ENCODE assay signal across 20 cellular contexts in genomic region chr1:166978795-166979194, GRCh38. TPM values are rescaled to one million over a fixed set of nuclear protein-coding genes. Genes with fewer than 3 reads are reported as not detected.
DNase-seq lines count a peak whose midpoint lies in the region; ATAC-seq and TF ChIP-seq lines count a peak whose summit lies in the region.
"Had no signal": no experiment of that assay in that cellular context is flagged by ENCODE, and none has a peak within 500 bp of the region (broad histone marks: within the 10 kb centered on the region; RNA-seq: fewer than 3 reads in every experiment).

No MANE protein-coding gene starts in this region.

- TF ChIP-seq POLR2A in esophagus muscularis mucosa (IDR thresholded peaks at IDR 0.05; ENCODE audit: low read depth) = no peak

- BruUV-seq in OCI-LY7 (replicated peaks; lab: Mats Ljungman, UMichigan) = no TSS peak

- H2AFZ ChIP-seq in OCI-LY7 (ENCODE audit: low read length) = no peak overlapping the region

- WGBS in esophagus muscularis mucosa = 38% methylated on average over 1 of the region's 1 CpG

- CTCF ChIA-PET in OCI-LY7 (lab: Charles Lee; ENCODE audit: unreplicated experiment) = interaction anchor here (1.1 kb wide), 1 partner anchor 73 kb away, joined by 3 read pairs; no protein-coding TSS in a partner anchor

- no peaks in the 10 kb centered on the region for H3K36me3 ChIP-seq in esophagus muscularis mucosa
- no peaks in the 10 kb centered on the region for H3K36me3 ChIP-seq in OCI-LY7 (ENCODE audit: insufficient read depth, low read length)
- H3K36me3 ChIP-seq: BLaER1 treated with 17β-estradiol and CSF1 and Interleukin-3, amounts not matched to agents 10 nM and 100 nM; heart left ventricle had no signal

- peaks cover 11 to 25% (median 19%) of the 10 kb centered on the region in 4 donors for H3K4me1 ChIP-seq in esophagus muscularis mucosa
- peaks cover 18% of the 10 kb centered on the region for H3K4me1 ChIP-seq in OCI-LY7 (ENCODE audit: insufficient read depth, low read length, poor library complexity, severe bottlenecking)

- no peak for TF ChIP-seq EP300 in esophagus muscularis mucosa (IDR thresholded peaks at IDR 0.05)

- no peaks in the 10 kb centered on the region for H3K9me2 ChIP-seq in OCI-LY7 (ENCODE audit: insufficient read depth, low read length)

- no peaks in the 10 kb centered on the region for H4K20me1 ChIP-seq in OCI-LY7 (ENCODE audit: insufficient read depth, low read length)

- H3K9me3 ChIP-seq in esophagus muscularis mucosa (no peaks in the 10 kb centered on the region), OCI-LY7 (ENCODE audit: low read length) (no peaks in the 10 kb centered on the region)
- H3K9me3 ChIP-seq: BLaER1 treated with 17β-estradiol and CSF1 and Interleukin-3, amounts not matched to agents 10 nM and 100 nM; heart left ventricle had no signal

- no peak overlapping the region for H3K4me2 ChIP-seq in OCI-LY7 (ENCODE audit: low read length)
- H3K4me2 ChIP-seq: BLaER1 treated with 17β-estradiol and CSF1 and Interleukin-3, amounts not matched to agents 10 nM and 100 nM had no signal

- no peaks in the 10 kb centered on the region for H3K27me3 ChIP-seq in esophagus muscularis mucosa

- POLR2A ChIA-PET in OCI-LY7 (lab: Charles Lee) = no interaction called here

- H3K79me2 ChIP-seq in OCI-LY7 (ENCODE audit: insufficient read depth, low read depth, low read length) = no peaks in the 10 kb centered on the region

- H3K27ac ChIP-seq in esophagus muscularis mucosa (replicated peaks in 1 of 4) (no peak overlapping the region), OCI-LY7 (ENCODE audit: low read depth, low read length, poor library complexity, severe bottlenecking) (no peak overlapping the region)
- H3K27ac ChIP-seq: BLaER1 treated with 17β-estradiol and CSF1 and Interleukin-3, amounts not matched to agents 10 nM and 100 nM; heart left ventricle had no signal

- intact Hi-C loops in esophagus muscularis mucosa (cut with DNase I) = loop anchor here (5.0 kb wide), 2 partner anchors 56 to 79 kb away; no protein-coding TSS in a partner anchor
- intact Hi-C loops in Right ventricle myocardium superior (cut with DNase I) = no loop called here
- intact Hi-C loops in OCI-LY7 (cut with micrococcal nuclease; ENCODE audit: unreplicated experiment) = loop anchor here (5.0 kb wide), 1 partner anchor 79 kb away; no protein-coding TSS in a partner anchor

- DNase-seq in esophagus muscularis mucosa (ENCODE audit: extremely low spot score) = peak; percentile 70
- DNase-seq in Right ventricle myocardium superior = no peak
- no peak for DNase-seq in OCI-LY7 (ENCODE audit: low spot score)
- no peak for DNase-seq in NK-92 treated with Interleukin-12 subunit alpha and Interleukin-12 subunit beta, amount 100 ng/mL, for 24 hours (lab: John Stamatoyannopoulos, UW)
- DNase-seq: activated effector memory CD4-positive, alpha-beta T cell treated with anti-CD3 and anti-CD28 coated beads, Interleukin-2, amount 50 U/mL, for 16 hours; EL; heart left ventricle; kidney; NCI-H1048; NCI-H2227 treated with DMSO at 0.1 percent for 48 hours; stimulated activated naive CD4-positive, alpha-beta T cell had no signal

- TF ChIP-seq CTCF in esophagus muscularis mucosa (IDR thresholded peaks at IDR 0.05) (no peak), OCI-LY7 (conservative IDR thresholded peaks at IDR 0.05; ENCODE audit: low read length) (no peak)

- no peak overlapping the region for H3K4me3 ChIP-seq in esophagus muscularis mucosa
- H3K4me3 ChIP-seq in OCI-LY7 (ENCODE audit: low read depth, low read length, poor library complexity, severe bottlenecking) = no peak overlapping the region
- H3K4me3 ChIP-seq: BLaER1 treated with 17β-estradiol and CSF1 and Interleukin-3, amounts not matched to agents 10 nM and 100 nM; heart left ventricle had no signal

- ATAC-seq in GM18870 (IDR thresholded peaks at IDR 0.05; ENCODE audit: unreplicated experiment) = peak; percentile 59
- ATAC-seq in HG02588 (IDR thresholded peaks at IDR 0.05; ENCODE audit: unreplicated experiment) = peak; percentile 35
- ATAC-seq in HG03378 (IDR thresholded peaks at IDR 0.05; ENCODE audit: unreplicated experiment) = peak; percentile 67
- ATAC-seq in Right ventricle myocardium superior (ENCODE audit: poor library complexity) = no peak
- ATAC-seq in HG02571 (IDR thresholded peaks at IDR 0.05; ENCODE audit: unreplicated experiment) = no peak
- ATAC-seq: esophagus mucosa, heart left ventricle, PC-3 had no signal

RNA-seq across cellular contexts. Expression of gene ILDR2, which starts 3.5 kb away (rescaled TPM):
- total RNA-seq in esophagus muscularis mucosa = 10 to 100 TPM in 2 of 4 donors, 1 to 10 TPM in 2; 5.3 to 13.7 (median 9.4) TPM
- total RNA-seq in Right ventricle myocardium superior = 4.1 TPM
- 5.3 and 6.0 TPM in 2 replicates for total RNA-seq in OCI-LY7 (2014; rRNA removed; shearing (Covaris generic))
- total RNA-seq in OCI-LY7 (2022) = 2.5 and 3.2 TPM in 2 replicates
- total RNA-seq: dermis microvascular lymphatic vessel endothelial cell, PC-3 had no signal

RNA-seq across cellular contexts. Expression of gene MAEL, which starts 10.3 kb away (rescaled TPM):
- 1 to 10 TPM in 3 of 4 donors, under 1 TPM in 1; 0.83 to 2.3 (median 1.2) TPM for total RNA-seq in esophagus muscularis mucosa
- 1.7 TPM for total RNA-seq in Right ventricle myocardium superior
- total RNA-seq in OCI-LY7 (2014; rRNA removed; shearing (Covaris generic)) = not detected in 2 replicates
- total RNA-seq in OCI-LY7 (2022) = not detected in 2 replicates
- total RNA-seq: dermis microvascular lymphatic vessel endothelial cell, mononuclear cell, PC-3 had no signal

Comparison
In these comparisons a context has a peak if more than half of its experiments do, and no peak if none do; other contexts are left out.
1. ATAC-seq: peak in GM18870 (single experiment), HG02588 (single experiment) and HG03378 (single experiment); none in Right ventricle myocardium superior (single experiment) and HG02571 (single experiment).